Comparison of ENCODE assay signal across 5 cellular contexts in genomic region chr9:132725306-132725705, GRCh38.
"Had no signal": no experiment of that assay in that cellular context is flagged by ENCODE, and none has a peak within 500 bp of the region (broad histone marks: within the 10 kb centered on the region; RNA-seq: fewer than 3 reads in every experiment).

No MANE protein-coding gene starts in this region.

- H3K4me3 ChIP-seq: GM23338, K562 had no signal

- DNase-seq: H9, HCEC 1CT, IMR-90 had no signal

- ATAC-seq: GM23338, K562 had no signal
